ENCODE assay signal across 10 cellular contexts in genomic region chr7:30471205-30471604, GRCh38. TPM values are rescaled to one million over a fixed set of nuclear protein-coding genes. Genes with fewer than 3 reads are reported as not detected.
DNase-seq lines count a peak whose midpoint lies in the region; ATAC-seq and TF ChIP-seq lines count a peak whose summit lies in the region.
"Had no signal": no experiment of that assay in that cellular context is flagged by ENCODE, and none has a peak within 500 bp of the region (broad histone marks: within the 10 kb centered on the region; RNA-seq: fewer than 3 reads in every experiment).

No MANE protein-coding gene starts in this region.

- H3K9me3 Mint-ChIP-seq in T-helper 2 cell treated with Interferon-gamma antibody and Interleukin-4, amounts not matched to agents 5 μg/mL and 100 μg/mL, for 36 hours: no peaks in the 10 kb centered on the region

- peaks cover 31% of the 10 kb centered on the region for H3K36me3 Mint-ChIP-seq in T-helper 2 cell treated with Interferon-gamma antibody and Interleukin-4, amounts not matched to agents 5 μg/mL and 100 μg/mL, for 36 hours (ENCODE audit: low read depth)

- H3K4me1 ChIP-seq in thoracic aorta (ENCODE audit: control insufficient read depth in 1 of 2, low read depth in 2 of 2): peaks cover 55 to 88% of the 10 kb centered on the region in 2 donors

- H3K27me3 Mint-ChIP-seq in T-helper 2 cell treated with Interferon-gamma antibody and Interleukin-4, amounts not matched to agents 5 μg/mL and 100 μg/mL, for 36 hours (ENCODE audit: low read depth): no peaks in the 10 kb centered on the region

- H3K27ac ChIP-seq in brain microvascular endothelial cell (peak overlapping the region; percentile 85), thoracic aorta (peak overlapping the region; percentile 39 to 67)

- H3K4me3 ChIP-seq in brain microvascular endothelial cell (ENCODE audit: low read depth, low read length) (no peak overlapping the region), thoracic aorta (no peak overlapping the region)

- H3K36me3 ChIP-seq in brain microvascular endothelial cell (replicated peaks) (no peaks in the 10 kb centered on the region), thoracic aorta (no peaks in the 10 kb centered on the region)

- H3K27me3 ChIP-seq in brain microvascular endothelial cell (replicated peaks) (no peaks in the 10 kb centered on the region), thoracic aorta (replicated peaks; ENCODE audit: insufficient read depth) (no peaks in the 10 kb centered on the region)

- TF ChIP-seq CTCF in brain microvascular endothelial cell (IDR thresholded peaks at IDR 0.05; ENCODE audit: low read depth, low read length, missing control alignments) (no peak), thoracic aorta (IDR thresholded peaks at IDR 0.05) (no peak)

- peaks cover 60% of the 10 kb centered on the region for H3K4me1 Mint-ChIP-seq in T-helper 2 cell treated with Interferon-gamma antibody and Interleukin-4, amounts not matched to agents 5 μg/mL and 100 μg/mL, for 36 hours (ENCODE audit: low read depth)

- H3K4me3 Mint-ChIP-seq in T-helper 2 cell treated with Interferon-gamma antibody and Interleukin-4, amounts not matched to agents 5 μg/mL and 100 μg/mL, for 36 hours: no peak overlapping the region

- ATAC-seq in thoracic aorta (ENCODE audit: insufficient number of reproducible peaks, low FRiP score, low read depth) (no peak), GM18873 (IDR thresholded peaks at IDR 0.05; ENCODE audit: low FRiP score, unreplicated experiment) (no peak)

- in situ Hi-C loops in brain microvascular endothelial cell (cut with HindIII; ENCODE audit: low pct_ligation_motif_present, low sequenced_read_pairs): no loop called here

- peak overlapping the region; percentile 21 for H3K27ac Mint-ChIP-seq in T-helper 2 cell treated with Interferon-gamma antibody and Interleukin-4, amounts not matched to agents 5 μg/mL and 100 μg/mL, for 36 hours

- DNase-seq in T-helper 2 cell treated with Interferon-gamma antibody and Interleukin-4, amounts not matched to agents 5 μg/mL and 100 μg/mL, for 36 hours (ENCODE audit: low spot score): no peak
- DNase-seq in T-helper 2 cell (no peak), brain microvascular endothelial cell (no peak), mucosa of gallbladder (ENCODE audit: low spot score) (peak; percentile 10), thoracic aorta (ENCODE audit: low spot score) (no peak), cortex of kidney (lab: John Stamatoyannopoulos, UW) (no peak)
- DNase-seq in stimulated activated naive CD4-positive, alpha-beta T cell treated with Interleukin-2 at 50 U/mL for 16 hours (lab: John Stamatoyannopoulos, UW): no peak
- DNase-seq: activated CD4-positive, CD25-positive, alpha-beta regulatory T cell treated with anti-CD3 and anti-CD28 coated beads, Interleukin-2, amount 50 U/mL, for 72 hours; central memory CD4-positive, alpha-beta T cell had no signal

- H3K9me3 ChIP-seq in thoracic aorta: no peaks in the 10 kb centered on the region

RNA-seq across cellular contexts. Expression of gene NOD1, which starts 7.4 kb away (rescaled TPM):
- total RNA-seq in mucosa of gallbladder (12.7 TPM), thoracic aorta (10 to 100 TPM; 16.2 to 47.0 TPM)

RNA-seq across cellular contexts. Expression of gene GGCT, which starts 33.4 kb away (rescaled TPM):
- total RNA-seq in mucosa of gallbladder: 69.5 TPM
- total RNA-seq in thoracic aorta: 10 to 100 TPM; 11.8 to 24.6 TPM
